ENCODE assay signal across 13 cellular contexts in the genomic region with DNA sequence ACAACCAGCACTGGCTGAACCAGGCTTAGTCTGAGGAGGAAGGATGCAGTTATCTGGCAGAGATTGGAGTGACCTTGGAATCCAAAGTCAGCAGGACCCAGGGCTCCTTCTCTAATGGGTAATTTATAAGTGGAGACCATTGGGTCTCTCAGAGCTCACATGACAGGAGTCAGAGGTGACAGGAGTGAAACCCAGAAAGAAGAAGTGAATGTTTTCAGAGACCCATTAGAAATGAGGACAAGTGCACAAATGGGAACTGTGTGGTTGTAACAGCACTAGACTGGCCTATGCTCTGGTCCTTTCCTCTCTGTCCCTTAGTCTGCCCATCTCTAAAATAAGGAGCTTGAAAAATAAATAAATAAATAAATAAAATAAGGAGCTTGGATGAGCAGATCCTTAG.
A peak's percentile ranks its signal among the peaks of the same experiment; 100 is the strongest.
DNase-seq lines count a peak whose midpoint lies in the region; ATAC-seq lines count a peak whose summit lies in the region.
"Had no signal": no experiment of that assay in that cellular context is flagged by ENCODE, and none has a peak within 500 bp of the region (broad histone marks: within the 10 kb centered on the region; RNA-seq: fewer than 3 reads in every experiment).

No MANE protein-coding gene starts in this region.

- H3K4me1 ChIP-seq in Karpas-422 (ENCODE audit: low read length) = peaks cover 50% of the 10 kb centered on the region
- H3K4me1 ChIP-seq: breast epithelium had no signal

- no peak overlapping the region for H2AFZ ChIP-seq in Karpas-422 (ENCODE audit: low read length)

- H3K79me2 ChIP-seq in Karpas-422 (ENCODE audit: low read length) = peaks cover 23% of the 10 kb centered on the region

- H3K9me3 ChIP-seq in Karpas-422 (ENCODE audit: low read length) = no peaks in the 10 kb centered on the region
- H3K9me3 ChIP-seq: BLaER1, breast epithelium, thoracic aorta had no signal

- H3K27ac ChIP-seq in Karpas-422 (ENCODE audit: low read length) = peak overlapping the region; percentile 51
- H3K27ac ChIP-seq: BLaER1, breast epithelium, thoracic aorta had no signal

- H4K20me1 ChIP-seq in Karpas-422 (ENCODE audit: insufficient read depth, low read depth, low read length) = no peaks in the 10 kb centered on the region; the same call in 1 of the 2 replicates
- H4K20me1 ChIP-seq: BLaER1 had no signal

- no peak overlapping the region for H3K9ac ChIP-seq in Karpas-422 (ENCODE audit: low read length)
- H3K9ac ChIP-seq: BLaER1 had no signal

- no peak overlapping the region for H3K4me3 ChIP-seq in Karpas-422 (ENCODE audit: low read length)
- H3K4me3 ChIP-seq: BLaER1, breast epithelium, thoracic aorta had no signal

- H3K4me2 ChIP-seq in Karpas-422 (ENCODE audit: low read depth, low read length, poor library complexity, severe bottlenecking) = peak overlapping the region; percentile 25
- H3K4me2 ChIP-seq: BLaER1 had no signal

- DNase-seq in Karpas-422 (peak; percentile 68), medulla oblongata (ENCODE audit: extremely low spot score) (no peak), NCI-H2196 (lab: John Stamatoyannopoulos, UW; ENCODE audit: unreplicated experiment) (no peak), ACHN (no peak)
- DNase-seq in activated CD4-positive, alpha-beta T cell treated with anti-CD3 and anti-CD28 coated beads, Interleukin-2, amount 50 U/mL, for 1 hour = no peak
- DNase-seq: GDM1, NCI-H524 treated with DMSO at 0.1 percent for 48 hours had no signal

- H3K36me3 ChIP-seq in Karpas-422 (ENCODE audit: insufficient read depth, low read length) = no peaks in the 10 kb centered on the region
- H3K36me3 ChIP-seq: breast epithelium, thoracic aorta had no signal

- in situ Hi-C loops in ACHN (cut with HindIII; ENCODE audit: low pct_ligation_motif_present, low pct_unique_long_range_greater_than_20kb, low sequenced_read_pairs) = no loop called here

- H3K9me2 ChIP-seq in Karpas-422 (replicated peaks; ENCODE audit: insufficient read depth, low read length) = no peaks in the 10 kb centered on the region

- peak; percentile 94 for ATAC-seq in GM18517 (IDR thresholded peaks at IDR 0.05; ENCODE audit: unreplicated experiment)
- ATAC-seq in GM21367 (IDR thresholded peaks at IDR 0.05; ENCODE audit: unreplicated experiment) = peak; percentile 92
- peak; percentile 70 for ATAC-seq in HG02943 (IDR thresholded peaks at IDR 0.05; ENCODE audit: low read depth, unreplicated experiment)

- H3K27me3 ChIP-seq in Karpas-422 (ENCODE audit: low read length) = no peaks in the 10 kb centered on the region
- H3K27me3 ChIP-seq: BLaER1, breast epithelium had no signal
